In genomic region chr5:119343042-119343441, GRCh38 we compare ENCODE assay signal across 2 cellular contexts.
TF ChIP-seq lines count a peak whose summit lies in the region.

No MANE protein-coding gene starts in this region.

TF ChIP-seq in GM12878, 131 proteins besides CTCF, POLR2A, EP300 and RAD21:
- TF ChIP-seq BRCA1 (IDR thresholded peaks at IDR 0.05; ENCODE audit: low read depth, low read length) (no peak), ZNF687 (IDR thresholded peaks at IDR 0.05) (no peak), BCL11A (IDR thresholded peaks at IDR 0.05; ENCODE audit: low read depth, low read length) (no peak), FOXM1 (IDR thresholded peaks at IDR 0.05; ENCODE audit: low read depth, low read length) (no peak), LARP7 (IDR thresholded peaks at IDR 0.05) (no peak), WRNIP1 (IDR thresholded peaks at IDR 0.05; ENCODE audit: borderline replicate concordance, low read depth, low read length) (no peak), SMAD5 (IDR thresholded peaks at IDR 0.05; ENCODE audit: low read depth) (no peak), TAF1 (IDR thresholded peaks at IDR 0.05; ENCODE audit: borderline replicate concordance, low read depth, low read length) (no peak)
- TF ChIP-seq, protein P1, sequence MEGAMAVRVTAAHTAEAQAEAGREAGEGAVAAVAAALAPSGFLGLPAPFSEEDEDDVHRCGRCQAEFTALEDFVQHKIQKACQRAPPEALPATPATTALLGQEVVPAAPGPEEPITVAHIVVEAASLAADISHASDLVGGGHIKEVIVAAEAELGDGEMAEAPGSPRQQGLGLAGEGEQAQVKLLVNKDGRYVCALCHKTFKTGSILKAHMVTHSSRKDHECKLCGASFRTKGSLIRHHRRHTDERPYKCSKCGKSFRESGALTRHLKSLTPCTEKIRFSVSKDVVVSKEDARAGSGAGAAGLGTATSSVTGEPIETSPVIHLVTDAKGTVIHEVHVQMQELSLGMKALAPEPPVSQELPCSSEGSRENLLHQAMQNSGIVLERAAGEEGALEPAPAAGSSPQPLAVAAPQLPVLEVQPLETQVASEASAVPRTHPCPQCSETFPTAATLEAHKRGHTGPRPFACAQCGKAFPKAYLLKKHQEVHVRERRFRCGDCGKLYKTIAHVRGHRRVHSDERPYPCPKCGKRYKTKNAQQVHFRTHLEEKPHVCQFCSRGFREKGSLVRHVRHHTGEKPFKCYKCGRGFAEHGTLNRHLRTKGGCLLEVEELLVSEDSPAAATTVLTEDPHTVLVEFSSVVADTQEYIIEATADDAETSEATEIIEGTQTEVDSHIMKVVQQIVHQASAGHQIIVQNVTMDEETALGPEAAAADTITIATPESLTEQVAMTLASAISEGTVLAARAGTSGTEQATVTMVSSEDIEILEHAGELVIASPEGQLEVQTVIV (IDR thresholded peaks at IDR 0.05; ENCODE audit: borderline replicate concordance, partially characterized antibody): no peak
- TF ChIP-seq, protein P2, sequence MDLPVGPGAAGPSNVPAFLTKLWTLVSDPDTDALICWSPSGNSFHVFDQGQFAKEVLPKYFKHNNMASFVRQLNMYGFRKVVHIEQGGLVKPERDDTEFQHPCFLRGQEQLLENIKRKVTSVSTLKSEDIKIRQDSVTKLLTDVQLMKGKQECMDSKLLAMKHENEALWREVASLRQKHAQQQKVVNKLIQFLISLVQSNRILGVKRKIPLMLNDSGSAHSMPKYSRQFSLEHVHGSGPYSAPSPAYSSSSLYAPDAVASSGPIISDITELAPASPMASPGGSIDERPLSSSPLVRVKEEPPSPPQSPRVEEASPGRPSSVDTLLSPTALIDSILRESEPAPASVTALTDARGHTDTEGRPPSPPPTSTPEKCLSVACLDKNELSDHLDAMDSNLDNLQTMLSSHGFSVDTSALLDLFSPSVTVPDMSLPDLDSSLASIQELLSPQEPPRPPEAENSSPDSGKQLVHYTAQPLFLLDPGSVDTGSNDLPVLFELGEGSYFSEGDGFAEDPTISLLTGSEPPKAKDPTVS (IDR thresholded peaks at IDR 0.05; ENCODE audit: low read depth, low read length): no peak

TF ChIP-seq in GM12891, 5 proteins besides CTCF, POLR2A, EP300 and RAD21:
- no peak for TF ChIP-seq POLR2AphosphoS5 (IDR thresholded peaks at IDR 0.05; ENCODE audit: low read depth, low read length)
- TF ChIP-seq POU2F2 (IDR thresholded peaks at IDR 0.05; ENCODE audit: low read depth, low read length): no peak
- no peak for TF ChIP-seq SPI1 (IDR thresholded peaks at IDR 0.05; ENCODE audit: low read depth, low read length)
- no peak for TF ChIP-seq PAX5 (IDR thresholded peaks at IDR 0.05; ENCODE audit: insufficient read depth, low read length, severe bottlenecking)
- no peak for TF ChIP-seq TAF1 (IDR thresholded peaks at IDR 0.05; ENCODE audit: low read depth, low read length)
TF ChIP-seq in GM12891: peak in this region for 0.
